ENCODE assay signal across 7 cellular contexts in the genomic region with DNA sequence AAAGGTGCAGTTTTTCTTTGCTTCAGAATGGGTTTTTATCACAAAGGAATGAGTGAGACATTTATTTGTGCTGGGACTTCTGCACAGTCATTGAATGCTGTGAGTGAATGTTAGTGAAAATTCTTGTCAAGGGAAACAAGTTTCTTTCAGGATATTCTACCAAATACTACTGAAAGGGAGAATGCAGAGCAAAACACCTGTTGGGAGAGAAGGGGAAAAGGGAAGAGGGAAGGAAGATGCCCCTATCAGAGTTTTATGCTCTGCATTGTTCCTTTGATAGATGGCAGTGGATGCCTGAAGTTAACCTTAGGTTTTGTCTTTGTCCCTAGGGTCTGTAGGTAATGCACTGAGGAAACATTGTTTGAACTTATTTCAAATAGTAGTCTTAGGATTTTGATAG. TPM values are rescaled to one million over a fixed set of nuclear protein-coding genes. Genes with fewer than 3 reads are reported as not detected.
DNase-seq lines count a peak whose midpoint lies in the region; ATAC-seq and TF ChIP-seq lines count a peak whose summit lies in the region.
"Had no signal": no experiment of that assay in that cellular context is flagged by ENCODE, and none has a peak within 500 bp of the region (broad histone marks: within the 10 kb centered on the region; RNA-seq: fewer than 3 reads in every experiment).

No MANE protein-coding gene starts in this region.

- TF ChIP-seq CTCF in Caco-2 (IDR thresholded peaks at IDR 0.05; ENCODE audit: insufficient read depth in 1 of 2, low read depth in 1 of 2, low read length in 1 of 2, severe bottlenecking in 1 of 2, unreplicated experiment in 1 of 2) (no peak), activated B cell treated with CpG ODN at 0.5 μM for 24 hours (IDR thresholded peaks at IDR 0.05) (no peak), Peyer's patch (IDR thresholded peaks at IDR 0.05) (no peak), colonic mucosa (IDR thresholded peaks at IDR 0.05) (no peak)

- H3K9me3 Mint-ChIP-seq in Caco-2 (ENCODE audit: unreplicated experiment), result no peaks in the 10 kb centered on the region
- H3K9me3 Mint-ChIP-seq in activated B cell treated with CpG ODN at 0.5 μM for 24 hours, result no peaks in the 10 kb centered on the region

- H3K27me3 Mint-ChIP-seq in Caco-2 (ENCODE audit: insufficient read depth, unreplicated experiment), result no peaks in the 10 kb centered on the region
- H3K27me3 Mint-ChIP-seq in activated B cell treated with CpG ODN at 0.5 μM for 24 hours, result no peaks in the 10 kb centered on the region

- no peaks in the 10 kb centered on the region for H3K27me3 ChIP-seq in Caco-2 (replicated peaks; ENCODE audit: control insufficient read depth, insufficient read depth, low read length)
- H3K27me3 ChIP-seq in muscle layer of colon (ENCODE audit: control insufficient read depth in 1 of 2, insufficient read depth in 2 of 2, low read length in 2 of 2), result no peaks in the 10 kb centered on the region
- H3K27me3 ChIP-seq in Peyer's patch, result no peaks in the 10 kb centered on the region
- H3K27me3 ChIP-seq in colonic mucosa, result no peaks in the 10 kb centered on the region

- ATAC-seq in activated B cell treated with CpG ODN at 0.5 μM for 24 hours (ENCODE audit: low read depth) (no peak), HG02970 (IDR thresholded peaks at IDR 0.05; ENCODE audit: low FRiP score, unreplicated experiment) (no peak)

- H3K27ac ChIP-seq in muscle layer of colon (ENCODE audit: low read depth, low read length), result no peak overlapping the region
- peak overlapping the region in 1 of 4 donors; percentile 27 for H3K27ac ChIP-seq in Peyer's patch
- no peak overlapping the region for H3K27ac ChIP-seq in colonic mucosa

- DNase-seq in Caco-2, result no peak
- no peak for DNase-seq in activated B cell treated with CpG ODN at 0.5 μM for 24 hours
- DNase-seq in Peyer's patch, result no peak
- DNase-seq in colonic mucosa, result no peak
- DNase-seq: MV-4-11 had no signal

- no peaks in the 10 kb centered on the region for H3K9me3 ChIP-seq in Caco-2
- no peaks in the 10 kb centered on the region for H3K9me3 ChIP-seq in muscle layer of colon (ENCODE audit: low read length)
- H3K9me3 ChIP-seq in Peyer's patch, result no peaks in the 10 kb centered on the region
- H3K9me3 ChIP-seq in colonic mucosa, result no peaks in the 10 kb centered on the region

- peak overlapping the region; percentile 98 for H3K9ac ChIP-seq in muscle layer of colon (ENCODE audit: low read length)
- H3K9ac ChIP-seq in colonic mucosa (ENCODE audit: low read depth in 2 of 2, low read length in 2 of 2), result peak overlapping the region in 1 of 2 donors; percentile 54

- H3K36me3 Mint-ChIP-seq in Caco-2 (ENCODE audit: insufficient read depth, unreplicated experiment) (peaks cover 68% of the 10 kb centered on the region), activated B cell treated with CpG ODN at 0.5 μM for 24 hours (ENCODE audit: low read depth) (peaks cover 41% of the 10 kb centered on the region)

- H3K27ac Mint-ChIP-seq in Caco-2 (ENCODE audit: unreplicated experiment), result peak overlapping the region; percentile 97
- H3K27ac Mint-ChIP-seq in activated B cell treated with CpG ODN at 0.5 μM for 24 hours, result peak overlapping the region; percentile 57

- no TSS peak for BruUV-seq in Caco-2 (replicated peaks; lab: Mats Ljungman, UMichigan)

- H3K4me1 ChIP-seq in Caco-2, result peaks cover 25% of the 10 kb centered on the region
- peaks cover 47% of the 10 kb centered on the region for H3K4me1 ChIP-seq in muscle layer of colon (ENCODE audit: insufficient read depth, low read length)
- H3K4me1 ChIP-seq in Peyer's patch, result peaks cover 3 to 67% (median 23%) of the 10 kb centered on the region in 4 donors
- H3K4me1 ChIP-seq in colonic mucosa, result peaks cover 23% of the 10 kb centered on the region

- peaks cover 16% of the 10 kb centered on the region for H3K4me1 Mint-ChIP-seq in Caco-2 (ENCODE audit: low read depth, unreplicated experiment)
- peaks cover 74% of the 10 kb centered on the region for H3K4me1 Mint-ChIP-seq in activated B cell treated with CpG ODN at 0.5 μM for 24 hours

- intact Hi-C loops in Caco-2 (cut with micrococcal nuclease; ENCODE audit: unreplicated experiment), result loop anchor here (5.0 kb wide), 1 partner anchor 45 kb away; a partner anchor contains a TSS
- intact Hi-C loops in activated B cell treated with CpG ODN at 0.5 μM for 24 hours (cut with micrococcal nuclease), result loop anchor here (10.0 kb wide), 1 partner anchor 963 kb away; a partner anchor contains a TSS
- intact Hi-C loops in colonic mucosa (cut with DNase I), result loop anchor here (5.0 kb wide), 1 partner anchor 45 kb away; a partner anchor contains a TSS

- CTCF ChIA-PET in Caco-2 (lab: Charles Lee), result no interaction called here
- CTCF ChIA-PET in activated B cell treated with CpG ODN at 0.5 μM for 24 hours (lab: Charles Lee), result interaction anchor here (0.6 kb wide), 1 partner anchor 578 kb away, joined by 3 read pairs; no protein-coding TSS in a partner anchor

- H3K4me3 Mint-ChIP-seq in Caco-2 (ENCODE audit: unreplicated experiment) (peak overlapping the region; percentile 14), activated B cell treated with CpG ODN at 0.5 μM for 24 hours (no peak overlapping the region)

- H3K36me3 ChIP-seq in Caco-2 (ENCODE audit: control insufficient read depth, insufficient read depth, low read length), result no peaks in the 10 kb centered on the region
- H3K36me3 ChIP-seq in muscle layer of colon (ENCODE audit: insufficient read depth, low read length), result no peaks in the 10 kb centered on the region
- H3K36me3 ChIP-seq in Peyer's patch, result no peaks in the 10 kb centered on the region
- no peaks in the 10 kb centered on the region for H3K36me3 ChIP-seq in colonic mucosa

- no peak for TF ChIP-seq POLR2A in Peyer's patch (IDR thresholded peaks at IDR 0.05)

- POLR2A ChIA-PET in Caco-2 (lab: Charles Lee) (no interaction called here), activated B cell treated with CpG ODN at 0.5 μM for 24 hours (lab: Charles Lee) (interaction anchor here (1.2 kb wide), 1 partner anchor 13 kb away, joined by 3 read pairs; a partner anchor contains a TSS)

- H3K4me3 ChIP-seq in Caco-2 (ENCODE audit: low read depth, low read length), result no peak overlapping the region
- H3K4me3 ChIP-seq in muscle layer of colon (ENCODE audit: low read depth in 1 of 2, low read length in 2 of 2), result no peak overlapping the region
- H3K4me3 ChIP-seq in Peyer's patch, result peak overlapping the region in 2 of 4 donors; percentile 12 to 91
- H3K4me3 ChIP-seq in colonic mucosa, result no peak overlapping the region

RNA-seq across cellular contexts. Expression of a gene that starts 3.1 kb away (rescaled TPM):
- total RNA-seq in Caco-2 (2022), result 91.3 and 91.5 TPM in 2 replicates
- total RNA-seq in activated B cell treated with CpG ODN at 0.5 μM for 24 hours, result 103 and 118 TPM in 2 replicates
- 100 to 1,000 TPM in 1 of 4 donors, 10 to 100 TPM in 3; 90.5 to 124 (median 96.8) TPM for total RNA-seq in Peyer's patch
- total RNA-seq in colonic mucosa, result 10 to 100 TPM; 67.6 to 81.0 TPM

RNA-seq across cellular contexts. Expression of a gene that starts 13.0 kb away (rescaled TPM):
- total RNA-seq in Caco-2 (2022) (30.9 and 33.6 TPM in 2 replicates), activated B cell treated with CpG ODN at 0.5 μM for 24 hours (18.2 and 20.7 TPM in 2 replicates), Peyer's patch (1 to 10 TPM in 3 of 4 donors, not detected in 1; 2.5 to 4.4 (median 4.3) TPM), colonic mucosa (10 to 100 TPM in 1 of 2 donors, 1 to 10 TPM in 1; 4.8 to 10.2 TPM)

RNA-seq across cellular contexts. Expression of a gene that starts 13.1 kb away (rescaled TPM):
- 153 and 177 TPM in 2 replicates for total RNA-seq in Caco-2 (2022)
- 70.8 and 85.6 TPM in 2 replicates for total RNA-seq in activated B cell treated with CpG ODN at 0.5 μM for 24 hours
- 100 to 1,000 TPM; 150 to 286 (median 213) TPM for total RNA-seq in Peyer's patch
- total RNA-seq in colonic mucosa, result 100 to 1,000 TPM in 1 of 2 donors, 10 to 100 TPM in 1; 48.8 to 149 TPM

RNA-seq across cellular contexts. Expression of a gene that starts 43.9 kb away (rescaled TPM):
- 44.7 and 46.9 TPM in 2 replicates for total RNA-seq in Caco-2 (2022)
- 5.7 and 7.7 TPM in 2 replicates for total RNA-seq in activated B cell treated with CpG ODN at 0.5 μM for 24 hours
- 100 to 1,000 TPM in 3 of 4 donors, 10 to 100 TPM in 1; 63.5 to 436 (median 424) TPM for total RNA-seq in Peyer's patch
- 100 to 1,000 TPM; 147 to 191 TPM for total RNA-seq in colonic mucosa

RNA-seq across cellular contexts. Expression of a gene that starts 53.6 kb away (rescaled TPM):
- total RNA-seq in Caco-2 (2022) (9.3 and 13.5 TPM in 2 replicates), activated B cell treated with CpG ODN at 0.5 μM for 24 hours (14.3 and 15.6 TPM in 2 replicates), Peyer's patch (10 to 100 TPM in 3 of 4 donors, 1 to 10 TPM in 1; 6.6 to 18.8 (median 13.9) TPM), colonic mucosa (10 to 100 TPM in 1 of 2 donors, 1 to 10 TPM in 1; 6.2 to 26.5 TPM)
